In the genomic region with DNA sequence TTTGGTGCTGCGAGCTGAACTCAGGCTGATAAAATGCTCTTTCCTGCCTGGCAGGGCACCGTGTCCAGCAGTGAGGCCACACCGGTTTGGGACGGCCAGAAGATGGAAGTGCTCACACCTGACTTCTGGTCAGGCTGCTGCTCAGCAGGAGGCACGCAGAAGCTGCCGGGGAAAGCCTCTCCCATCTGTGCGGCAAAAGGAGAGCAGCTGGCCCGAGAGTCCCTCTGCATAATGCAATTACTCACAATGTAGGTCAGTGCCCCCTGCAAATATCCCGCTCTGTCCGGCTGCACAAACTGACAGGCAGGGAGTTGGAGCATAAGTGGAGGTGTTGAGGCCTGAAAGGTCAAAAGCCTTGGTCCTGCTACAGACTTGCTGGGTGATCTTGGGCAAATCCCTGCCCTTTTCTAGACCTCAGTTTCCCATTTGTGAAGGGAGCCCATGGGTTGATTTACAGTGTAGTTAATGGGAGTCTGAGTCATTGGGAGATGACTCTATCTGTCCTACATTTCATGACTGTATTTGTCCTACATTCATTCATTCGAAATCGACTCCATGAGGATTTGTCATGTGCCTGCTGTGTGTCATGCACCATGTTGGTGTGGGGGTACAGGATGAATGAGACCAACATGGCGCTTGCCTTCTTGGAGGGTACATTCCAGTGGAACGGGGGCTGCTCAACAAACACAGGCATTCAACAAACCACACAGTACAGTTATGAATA, we compare ENCODE assay signal across 17 cellular contexts.
A peak's percentile ranks its signal among the peaks of the same experiment; 100 is the strongest.
DNase-seq lines count a peak whose midpoint lies in the region; ATAC-seq and TF ChIP-seq lines count a peak whose summit lies in the region.
"Had no signal": no experiment of that assay in that cellular context is flagged by ENCODE, and none has a peak within 500 bp of the region (broad histone marks: within the 10 kb centered on the region; RNA-seq: fewer than 3 reads in every experiment).

No MANE protein-coding gene starts in this region.

- H3F3A ChIP-seq in GM23248 (ENCODE audit: insufficient read depth), result peaks cover 15% of the 10 kb centered on the region

- no peaks in the 10 kb centered on the region for H3K9me2 ChIP-seq in GM23248 (ENCODE audit: insufficient read depth)

- H3K27me3 Mint-ChIP-seq in mesothelial cell of epicardium (ENCODE audit: low read depth), result peaks cover 9% of the 10 kb centered on the region

- intact Hi-C loops in body of pancreas (cut with DNase I), result no loop called here

- no peaks in the 10 kb centered on the region for H3K9me3 Mint-ChIP-seq in mesothelial cell of epicardium
- H3K9me3 Mint-ChIP-seq: naive thymus-derived CD8-positive, alpha-beta T cell; stimulated activated memory B cell treated with anti-CD40 and anti-IgM and Interleukin-4, amounts not matched to agents 10 μg/mL and 1 μg/mL and 100 μg/mL, for 72 hours had no signal

- no peaks in the 10 kb centered on the region for H4K20me1 ChIP-seq in GM23248 (ENCODE audit: insufficient read depth)

- TF ChIP-seq CTCF in fibroblast of mammary gland (conservative IDR thresholded peaks at IDR 0.05; ENCODE audit: control insufficient read depth, insufficient read depth, low read depth, low read length) (no peak), body of pancreas (IDR thresholded peaks at IDR 0.05) (no peak), mesothelial cell of epicardium (IDR thresholded peaks at IDR 0.05; ENCODE audit: unreplicated experiment) (no peak)

- H3K4me1 ChIP-seq in GM23248 (ENCODE audit: insufficient read depth) (peaks cover 35% of the 10 kb centered on the region), body of pancreas (no peaks in the 10 kb centered on the region)

- H3K9ac ChIP-seq in GM23248, result no peak overlapping the region

- in situ Hi-C loops in GM23248 (cut with MboI), result loop anchor here (5.0 kb wide), 1 partner anchor 455 kb away; no protein-coding TSS in a partner anchor

- H3K4me3 ChIP-seq in GM23248 (no peak overlapping the region), fibroblast of mammary gland (ENCODE audit: control insufficient read depth, low read depth, low read length) (no peak overlapping the region), body of pancreas (no peak overlapping the region)
- H3K4me3 ChIP-seq: cardiac muscle cell, heart left ventricle, right atrium auricular region had no signal

- DNase-seq in GM23248, result peak; percentile 84
- peak; percentile 12 for DNase-seq in T1000 (lab: John Stamatoyannopoulos, UW)
- DNase-seq in fibroblast of mammary gland (ENCODE audit: low read depth), result peak; percentile 95
- peak; percentile 26 for DNase-seq in stromal cell of bone marrow (ENCODE audit: low read depth)
- no peak for DNase-seq in NCI-H1048 (lab: John Stamatoyannopoulos, UW)
- no peak for DNase-seq in body of pancreas
- DNase-seq in mesothelial cell of epicardium (ENCODE audit: low spot score in 2 of 2, unreplicated experiment in 2 of 2), result no peak
- DNase-seq: activated CD8-positive, alpha-beta memory T cell treated with anti-CD3 and anti-CD28 coated beads for 24 hours; heart left ventricle; naive thymus-derived CD8-positive, alpha-beta T cell; NCI-H1694 treated with DMSO at 0.1 percent for 48 hours; NCI-H748 treated with DMSO at 0.1 percent for 48 hours; Right ventricle myocardium superior; stimulated activated CD4-positive, alpha-beta T cell treated with anti-CD3 and anti-CD28 coated beads, Interleukin-4, amount 100 ng/mL, for 4 hours had no signal

- H3K27ac Mint-ChIP-seq in mesothelial cell of epicardium, result no peak overlapping the region
- H3K27ac Mint-ChIP-seq: naive thymus-derived CD8-positive, alpha-beta T cell; stimulated activated memory B cell treated with anti-CD40 and anti-IgM and Interleukin-4, amounts not matched to agents 10 μg/mL and 1 μg/mL and 100 μg/mL, for 72 hours had no signal

- H3K4me1 Mint-ChIP-seq in mesothelial cell of epicardium, result no peaks in the 10 kb centered on the region
- H3K4me1 Mint-ChIP-seq: stimulated activated memory B cell treated with anti-CD40 and anti-IgM and Interleukin-4, amounts not matched to agents 10 μg/mL and 1 μg/mL and 100 μg/mL, for 72 hours had no signal

- peak overlapping the region; percentile 37 for H3K27ac ChIP-seq in GM23248
- no peak overlapping the region for H3K27ac ChIP-seq in body of pancreas
- H3K27ac ChIP-seq: cardiac muscle cell, heart left ventricle, right atrium auricular region had no signal

- ATAC-seq in body of pancreas, result no peak
- ATAC-seq: heart left ventricle; naive thymus-derived CD8-positive, alpha-beta T cell; stimulated activated memory B cell treated with anti-CD40 and anti-IgM and Interleukin-4, amounts not matched to agents 10 μg/mL and 1 μg/mL and 100 μg/mL, for 72 hours had no signal

- H3K4me3 Mint-ChIP-seq in mesothelial cell of epicardium, result no peak overlapping the region
- H3K4me3 Mint-ChIP-seq: naive thymus-derived CD8-positive, alpha-beta T cell; stimulated activated memory B cell treated with anti-CD40 and anti-IgM and Interleukin-4, amounts not matched to agents 10 μg/mL and 1 μg/mL and 100 μg/mL, for 72 hours had no signal

- H3K27me3 ChIP-seq in GM23248 (replicated peaks; ENCODE audit: insufficient read depth) (no peaks in the 10 kb centered on the region), body of pancreas (no peaks in the 10 kb centered on the region)
- H3K27me3 ChIP-seq: cardiac muscle cell, heart left ventricle had no signal

- no peak overlapping the region for H3K4me2 ChIP-seq in GM23248 (ENCODE audit: unreplicated experiment)

- no peak for TF ChIP-seq POLR2A in body of pancreas (IDR thresholded peaks at IDR 0.05)

- H3K36me3 ChIP-seq in GM23248 (ENCODE audit: low read depth) (no peaks in the 10 kb centered on the region), body of pancreas (replicated peaks in 1 of 2; ENCODE audit: insufficient read depth in 1 of 2, low read depth in 2 of 2) (no peaks in the 10 kb centered on the region)
- H3K36me3 ChIP-seq: cardiac muscle cell, heart left ventricle, right atrium auricular region had no signal

- no peak overlapping the region for H2AFZ ChIP-seq in GM23248

- no peaks in the 10 kb centered on the region for H3K79me2 ChIP-seq in GM23248 (ENCODE audit: insufficient read depth)

- no peaks in the 10 kb centered on the region for H3K36me3 Mint-ChIP-seq in mesothelial cell of epicardium
- H3K36me3 Mint-ChIP-seq: naive thymus-derived CD8-positive, alpha-beta T cell; stimulated activated memory B cell treated with anti-CD40 and anti-IgM and Interleukin-4, amounts not matched to agents 10 μg/mL and 1 μg/mL and 100 μg/mL, for 72 hours had no signal

- H3K9me3 ChIP-seq in GM23248 (ENCODE audit: low read depth), result no peaks in the 10 kb centered on the region
- H3K9me3 ChIP-seq in body of pancreas, result no peaks in the 10 kb centered on the region
- H3K9me3 ChIP-seq: heart left ventricle, right atrium auricular region had no signal

- 39 to 41% methylated on average over 14 of the region's 14 CpGs for WGBS in GM23248 (ENCODE audit: low coverage in 1 of 2, low lambda C conversion rate in 2 of 2, missing lambda C conversion rate in 2 of 2), 2 experiments
- WGBS in body of pancreas, 2 donors, result 80 to 82% methylated on average over 13 to 14 of the region's 14 CpGs

Comparison
In these comparisons a context has a peak if more than half of its experiments do, and no peak if none do; other contexts are left out.
1. DNase-seq: peak in GM23248 (single experiment), T1000 (single experiment), fibroblast of mammary gland (single experiment) and stromal cell of bone marrow (single experiment); none in NCI-H1048 (single experiment), body of pancreas (0 of 4) and mesothelial cell of epicardium (0 of 2).